In the genomic region with DNA sequence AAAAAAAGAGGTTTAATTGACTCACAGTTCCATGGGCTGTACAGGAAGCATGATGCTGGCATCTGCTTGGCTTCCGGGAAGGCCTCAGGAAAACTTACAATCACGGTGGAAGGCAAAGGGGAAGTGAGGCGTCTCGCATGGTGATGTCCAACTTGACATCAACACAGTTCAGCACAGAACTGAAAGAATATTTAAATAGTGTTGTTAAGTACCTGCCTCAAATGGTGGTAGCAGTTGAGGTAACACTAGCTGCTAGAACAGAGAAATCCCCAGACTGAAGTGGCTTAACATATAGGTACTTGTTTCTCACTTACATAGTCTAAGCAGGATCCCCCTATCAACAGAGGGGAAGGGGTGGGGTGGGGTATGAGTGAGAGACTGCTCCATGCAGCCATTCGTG, we compare ENCODE assay signal across 26 cellular contexts.
A peak's percentile ranks its signal among the peaks of the same experiment; 100 is the strongest.
DNase-seq lines count a peak whose midpoint lies in the region; ATAC-seq, FAIRE-seq and TF ChIP-seq lines count a peak whose summit lies in the region.
"Had no signal": no experiment of that assay in that cellular context is flagged by ENCODE, and none has a peak within 500 bp of the region (broad histone marks: within the 10 kb centered on the region; RNA-seq: fewer than 3 reads in every experiment).

No MANE protein-coding gene starts in this region.

- H3K4me3 ChIP-seq in OCI-LY3 (ENCODE audit: low read length) (no peak overlapping the region), GM12878 (no peak overlapping the region), GM23248 (no peak overlapping the region)
- H3K4me3 ChIP-seq: BLaER1 had no signal

- no peak for TF ChIP-seq CTCF in OCI-LY3 (IDR thresholded peaks at IDR 0.05; ENCODE audit: low read depth, low read length)
- TF ChIP-seq CTCF in GM12878 (IDR thresholded peaks at IDR 0.05 in 2 of 3, conservative IDR thresholded peaks at IDR 0.05 in 1 of 3; ENCODE audit: control insufficient read depth in 2 of 3, extremely low read depth in 1 of 3, insufficient read depth in 1 of 3, low read depth in 3 of 3, low read length in 3 of 3): no peak

- SMC1A ChIA-PET in GM12878 (lab: Charles Lee; ENCODE audit: uncharacterized antibody, unreplicated experiment): no interaction called here

- in situ Hi-C loops in GM12878 (cut with MboI): no loop called here
- in situ Hi-C loops in GM23248 (cut with MboI): no loop called here

- H3K4me2 ChIP-seq in OCI-LY3 (ENCODE audit: low read length): 0 out of 2 replicates have a peak overlapping the region, but pooled peaks have one; percentile 17
- no peak overlapping the region for H3K4me2 ChIP-seq in GM12878 (ENCODE audit: control insufficient read depth, insufficient read depth)
- no peak overlapping the region for H3K4me2 ChIP-seq in GM23248 (ENCODE audit: unreplicated experiment)
- H3K4me2 ChIP-seq: BLaER1 had no signal

- H3K27ac ChIP-seq in OCI-LY3 (ENCODE audit: low read length) (no peak overlapping the region), GM12878 (ENCODE audit: control insufficient read depth, insufficient read depth) (no peak overlapping the region), GM23248 (no peak overlapping the region)
- H3K27ac ChIP-seq: BLaER1 had no signal

- H3K79me2 ChIP-seq in OCI-LY3 (ENCODE audit: low read length) (no peaks in the 10 kb centered on the region), GM12878 (ENCODE audit: control insufficient read depth, insufficient read depth, low read length) (no peaks in the 10 kb centered on the region), GM23248 (ENCODE audit: insufficient read depth) (no peaks in the 10 kb centered on the region)

- ATAC-seq in GM18868 (IDR thresholded peaks at IDR 0.05; ENCODE audit: unreplicated experiment) (peak; percentile 79), GM12878 (peak; percentile 59), GM19023 (IDR thresholded peaks at IDR 0.05; ENCODE audit: unreplicated experiment) (no peak), GM18498 (IDR thresholded peaks at IDR 0.05; ENCODE audit: unreplicated experiment) (no peak)

- H4K20me1 ChIP-seq in OCI-LY3 (ENCODE audit: insufficient read depth, low read length) (no peaks in the 10 kb centered on the region), GM12878 (ENCODE audit: control insufficient read depth, insufficient read depth) (no peaks in the 10 kb centered on the region), GM23248 (ENCODE audit: insufficient read depth) (no peaks in the 10 kb centered on the region)
- H4K20me1 ChIP-seq: BLaER1 had no signal

- H3K36me3 ChIP-seq in OCI-LY3 (replicated peaks; ENCODE audit: low read depth, low read length) (no peaks in the 10 kb centered on the region), GM12878 (ENCODE audit: control insufficient read depth in 2 of 2, insufficient read depth in 2 of 2, low read length in 1 of 2) (no peaks in the 10 kb centered on the region), GM23248 (ENCODE audit: low read depth) (no peaks in the 10 kb centered on the region)
- H3K36me3 ChIP-seq: BE2C, BLaER1 had no signal

- H3K9ac ChIP-seq in OCI-LY3 (ENCODE audit: low read length): no peak overlapping the region
- no peak overlapping the region for H3K9ac ChIP-seq in GM12878 (ENCODE audit: control insufficient read depth, insufficient read depth, low read length)
- H3K9ac ChIP-seq in GM23248: no peak overlapping the region
- H3K9ac ChIP-seq: BLaER1 had no signal

- intact Hi-C loops in GM12878 (cut with micrococcal nuclease; ENCODE audit: unreplicated experiment): no loop called here

- no peak for TF ChIP-seq RAD21 in GM12878 (IDR thresholded peaks at IDR 0.05; ENCODE audit: insufficient read depth, low read depth, low read length)

- BruUV-seq in GM12878 (replicated peaks; lab: Mats Ljungman, UMichigan): no TSS peak

- RAD21 ChIA-PET in GM12878 (lab: Charles Lee; ENCODE audit: unreplicated experiment): no interaction called here

- no peak for FAIRE-seq in GM12878 (lab: Jason Lieb, UNC)
- FAIRE-seq: A204.1, GM12892, GM19239 had no signal

- no peak for TF ChIP-seq POLR2A in GM12878 (IDR thresholded peaks at IDR 0.05; ENCODE audit: low read depth, low read length)

- CTCF ChIA-PET in GM12878 (lab: Yijun Ruan, JAX): interaction anchor here (0.5 to 0.7 kb wide), 2 partner anchors 8 to 61 kb away, joined by 3 read pairs; no protein-coding TSS in a partner anchor

- WGBS in GM12878 (ENCODE audit: insufficient coverage, insufficient replicate concordance, low lambda C conversion rate, missing lambda C conversion rate): 32% methylated on average over 5 of the region's 5 CpGs
- WGBS in GM23248 (ENCODE audit: low coverage in 1 of 2, low lambda C conversion rate in 2 of 2, missing lambda C conversion rate in 2 of 2), 2 experiments: 96 to 98% methylated on average over 5 of the region's 5 CpGs

- H3K9me3 ChIP-seq in OCI-LY3 (ENCODE audit: insufficient read depth, low read length): no peaks in the 10 kb centered on the region
- no peaks in the 10 kb centered on the region; the same call in 2 of the 3 replicates for H3K9me3 ChIP-seq in GM12878 (replicated peaks; ENCODE audit: control insufficient read depth, insufficient read depth, low read length)
- no peaks in the 10 kb centered on the region for H3K9me3 ChIP-seq in GM23248 (ENCODE audit: low read depth)

- no peaks in the 10 kb centered on the region for H3F3A ChIP-seq in GM23248 (ENCODE audit: insufficient read depth)

- peaks cover 10% of the 10 kb centered on the region for H3K4me1 ChIP-seq in OCI-LY3 (ENCODE audit: low read length)
- no peaks in the 10 kb centered on the region for H3K4me1 ChIP-seq in GM12878 (ENCODE audit: control insufficient read depth, insufficient read depth, low read length)
- no peaks in the 10 kb centered on the region for H3K4me1 ChIP-seq in GM23248 (ENCODE audit: insufficient read depth)
- H3K4me1 ChIP-seq: BE2C, BLaER1 had no signal

- POLR2A ChIA-PET in GM12878 (lab: Charles Lee): no interaction called here

- no peak overlapping the region for H2AFZ ChIP-seq in OCI-LY3 (ENCODE audit: low read depth, low read length)
- H2AFZ ChIP-seq in GM12878 (ENCODE audit: control insufficient read depth, low read depth, low read length): no peak overlapping the region
- H2AFZ ChIP-seq in GM23248: no peak overlapping the region

- TF ChIP-seq EP300 in GM12878 (IDR thresholded peaks at IDR 0.05; ENCODE audit: borderline replicate concordance in 1 of 2, control insufficient read depth in 1 of 2, low read depth in 2 of 2, low read length in 2 of 2): no peak

- no peaks in the 10 kb centered on the region for H3K27me3 ChIP-seq in OCI-LY3 (ENCODE audit: low read depth, low read length)
- no peaks in the 10 kb centered on the region for H3K27me3 ChIP-seq in GM12878 (replicated peaks in 1 of 2; ENCODE audit: control insufficient read depth in 2 of 2, insufficient read depth in 2 of 2, low read length in 1 of 2)
- H3K27me3 ChIP-seq in GM23248 (replicated peaks; ENCODE audit: insufficient read depth): no peaks in the 10 kb centered on the region
- H3K27me3 ChIP-seq: BE2C, BLaER1 had no signal

- DNase-seq in GM12878 (ENCODE audit: low read depth, low spot score) (no peak), RKO (ENCODE audit: low spot score) (no peak), GM23248 (no peak)
- DNase-seq: 8988T; ACHN; BE2C; C1 segment of cervical spinal cord; CD4-positive, alpha-beta memory T cell; CD4-positive, CD25-positive, alpha-beta regulatory T cell; CD8-positive, alpha-beta memory T cell; COR-L47; DMS 273 treated with DMSO at 0.1 percent for 48 hours; DMS153; DMS53; DMS79; DND-41; EL; GDM1 had no signal

- no peaks in the 10 kb centered on the region for H3K9me2 ChIP-seq in GM23248 (ENCODE audit: insufficient read depth)

TF ChIP-seq in GM12878, 131 proteins besides CTCF, POLR2A, EP300 and RAD21:
- TF ChIP-seq SPI1 (IDR thresholded peaks at IDR 0.05; ENCODE audit: borderline replicate concordance, insufficient read depth, low read depth, low read length) (peak; percentile 48; the same call in 1 of the 2 replicates), HDAC2 (IDR thresholded peaks at IDR 0.05) (no peak), KDM1A (IDR thresholded peaks at IDR 0.05; ENCODE audit: borderline replicate concordance) (no peak)

Comparison
In these comparisons a context has a peak if more than half of its experiments do, and no peak if none do; other contexts are left out.
1. ATAC-seq: peak in GM18868 (single experiment) and GM12878 (single experiment); none in GM19023 (single experiment) and GM18498 (single experiment).